ENCODE assay signal across 1 cellular context in the genomic region with DNA sequence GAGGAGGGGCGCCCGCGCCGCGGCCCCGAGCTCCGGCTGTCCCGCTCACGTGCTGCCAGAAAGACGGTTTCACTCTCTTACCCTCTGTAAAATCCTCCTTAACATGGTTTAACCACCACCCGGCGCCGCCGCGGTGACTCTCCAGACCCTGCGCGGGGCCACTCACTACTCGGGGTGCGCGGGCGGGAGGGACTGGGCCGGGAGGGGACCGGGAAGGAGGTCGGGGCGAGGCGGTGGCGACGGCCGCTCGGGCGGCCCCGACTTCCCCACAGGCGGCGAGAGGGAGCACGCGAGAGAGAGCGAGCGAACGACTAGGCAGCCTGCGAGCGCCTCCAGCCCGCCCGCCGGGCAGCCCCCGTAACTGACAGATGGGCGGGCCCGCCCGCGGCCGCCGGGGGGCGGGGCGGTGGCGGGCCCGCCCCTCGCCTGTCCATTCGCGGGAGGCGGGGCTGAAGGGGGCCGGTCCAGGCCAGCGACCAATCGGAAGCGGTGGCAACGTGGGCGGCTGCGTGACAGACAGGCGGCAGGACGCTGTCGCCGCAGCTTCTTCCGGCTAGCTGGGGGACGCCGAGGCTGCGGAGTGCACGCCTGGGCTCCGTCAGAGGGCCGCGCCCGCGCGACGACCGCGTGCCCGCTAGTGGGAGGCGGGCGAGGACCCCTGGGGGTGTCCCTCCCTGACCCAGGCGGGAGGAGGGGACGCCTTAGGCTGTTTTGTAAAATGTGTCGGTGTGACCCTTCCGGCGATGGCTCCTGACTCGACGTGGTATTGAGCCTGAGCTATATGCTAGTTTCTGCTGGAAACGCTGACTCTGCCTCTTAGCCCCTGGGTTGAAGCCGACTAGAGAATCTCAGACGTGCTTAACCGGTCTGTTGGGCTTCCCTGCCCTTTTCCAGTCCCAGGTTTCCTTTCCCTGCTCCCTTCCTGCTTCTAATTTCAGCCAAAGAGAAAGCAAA.
TF ChIP-seq lines count a peak whose summit lies in the region.

EEA1 (minus strand) TSS at position 334 of the 954 bp plus-strand sequence; CDS start at position 105, 229 bp downstream.

TF ChIP-seq in GM12878, 131 proteins besides CTCF, POLR2A, EP300 and RAD21 (continued from another document):
- TF ChIP-seq, protein P1, sequence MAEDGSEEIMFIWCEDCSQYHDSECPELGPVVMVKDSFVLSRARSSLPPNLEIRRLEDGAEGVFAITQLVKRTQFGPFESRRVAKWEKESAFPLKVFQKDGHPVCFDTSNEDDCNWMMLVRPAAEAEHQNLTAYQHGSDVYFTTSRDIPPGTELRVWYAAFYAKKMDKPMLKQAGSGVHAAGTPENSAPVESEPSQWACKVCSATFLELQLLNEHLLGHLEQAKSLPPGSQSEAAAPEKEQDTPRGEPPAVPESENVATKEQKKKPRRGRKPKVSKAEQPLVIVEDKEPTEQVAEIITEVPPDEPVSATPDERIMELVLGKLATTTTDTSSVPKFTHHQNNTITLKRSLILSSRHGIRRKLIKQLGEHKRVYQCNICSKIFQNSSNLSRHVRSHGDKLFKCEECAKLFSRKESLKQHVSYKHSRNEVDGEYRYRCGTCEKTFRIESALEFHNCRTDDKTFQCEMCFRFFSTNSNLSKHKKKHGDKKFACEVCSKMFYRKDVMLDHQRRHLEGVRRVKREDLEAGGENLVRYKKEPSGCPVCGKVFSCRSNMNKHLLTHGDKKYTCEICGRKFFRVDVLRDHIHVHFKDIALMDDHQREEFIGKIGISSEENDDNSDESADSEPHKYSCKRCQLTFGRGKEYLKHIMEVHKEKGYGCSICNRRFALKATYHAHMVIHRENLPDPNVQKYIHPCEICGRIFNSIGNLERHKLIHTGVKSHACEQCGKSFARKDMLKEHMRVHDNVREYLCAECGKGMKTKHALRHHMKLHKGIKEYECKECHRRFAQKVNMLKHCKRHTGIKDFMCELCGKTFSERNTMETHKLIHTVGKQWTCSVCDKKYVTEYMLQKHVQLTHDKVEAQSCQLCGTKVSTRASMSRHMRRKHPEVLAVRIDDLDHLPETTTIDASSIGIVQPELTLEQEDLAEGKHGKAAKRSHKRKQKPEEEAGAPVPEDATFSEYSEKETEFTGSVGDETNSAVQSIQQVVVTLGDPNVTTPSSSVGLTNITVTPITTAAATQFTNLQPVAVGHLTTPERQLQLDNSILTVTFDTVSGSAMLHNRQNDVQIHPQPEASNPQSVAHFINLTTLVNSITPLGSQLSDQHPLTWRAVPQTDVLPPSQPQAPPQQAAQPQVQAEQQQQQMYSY (CRISPR knock-in tag; IDR thresholded peaks at IDR 0.05): no peak
- TF ChIP-seq TAF1 (IDR thresholded peaks at IDR 0.05; ENCODE audit: borderline replicate concordance, low read depth, low read length) (peak; percentile 80), BCL3 (IDR thresholded peaks at IDR 0.05; ENCODE audit: borderline replicate concordance, insufficient read depth, low read depth, low read length, poor library complexity, severe bottlenecking) (peak; percentile 29), BCL11A (IDR thresholded peaks at IDR 0.05; ENCODE audit: low read depth, low read length) (0 out of 2 replicates have a peak, but pooled peaks have one; percentile 24), EED (IDR thresholded peaks at IDR 0.05; ENCODE audit: low read depth) (peak; percentile 23; the same call in 1 of the 2 replicates), MTA3 (IDR thresholded peaks at IDR 0.05; ENCODE audit: borderline replicate concordance, low read length) (no peak), GATAD2B (conservative IDR thresholded peaks at IDR 0.05; ENCODE audit: low read depth) (peak; percentile 95), ZBED1 (IDR thresholded peaks at IDR 0.05; ENCODE audit: borderline replicate concordance) (0 out of 2 replicates have a peak, but pooled peaks have one; percentile 46)
- TF ChIP-seq, protein P2, sequence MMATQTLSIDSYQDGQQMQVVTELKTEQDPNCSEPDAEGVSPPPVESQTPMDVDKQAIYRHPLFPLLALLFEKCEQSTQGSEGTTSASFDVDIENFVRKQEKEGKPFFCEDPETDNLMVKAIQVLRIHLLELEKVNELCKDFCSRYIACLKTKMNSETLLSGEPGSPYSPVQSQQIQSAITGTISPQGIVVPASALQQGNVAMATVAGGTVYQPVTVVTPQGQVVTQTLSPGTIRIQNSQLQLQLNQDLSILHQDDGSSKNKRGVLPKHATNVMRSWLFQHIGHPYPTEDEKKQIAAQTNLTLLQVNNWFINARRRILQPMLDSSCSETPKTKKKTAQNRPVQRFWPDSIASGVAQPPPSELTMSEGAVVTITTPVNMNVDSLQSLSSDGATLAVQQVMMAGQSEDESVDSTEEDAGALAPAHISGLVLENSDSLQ (IDR thresholded peaks at IDR 0.05): peak; percentile 98
